Comparison of ENCODE assay signal across 15 cellular contexts in genomic region chr10:44352316-44353127, GRCh38. TPM values are rescaled to one million over a fixed set of nuclear protein-coding genes. Genes with fewer than 3 reads are reported as not detected.
DNase-seq lines count a peak whose midpoint lies in the region; ATAC-seq, FAIRE-seq and TF ChIP-seq lines count a peak whose summit lies in the region.
"Had no signal": no experiment of that assay in that cellular context is flagged by ENCODE, and none has a peak within 500 bp of the region (broad histone marks: within the 10 kb centered on the region; RNA-seq: fewer than 3 reads in every experiment).

No MANE protein-coding gene starts in this region.

- no peak overlapping the region for H3K23ac ChIP-seq in H1 (ENCODE audit: insufficient read length)

- no peak overlapping the region for H3K9ac ChIP-seq in H1 (replicated peaks in 1 of 4; ENCODE audit: extremely low read depth in 1 of 4, low read depth in 3 of 4, low read length in 3 of 4)

- TF ChIP-seq RAD21 in H1 (IDR thresholded peaks at IDR 0.05 in 1 of 2, conservative IDR thresholded peaks at IDR 0.05 in 1 of 2; ENCODE audit: low read depth in 2 of 2, low read length in 2 of 2), result no peak

- no peak for TF ChIP-seq EP300 in H1 (IDR thresholded peaks at IDR 0.05; ENCODE audit: borderline replicate concordance in 1 of 2, low read depth in 2 of 2, low read length in 2 of 2)

- H3K27me3 ChIP-seq in H1 (replicated peaks in 1 of 4; ENCODE audit: control insufficient read depth in 3 of 4, extremely low read depth in 1 of 4, insufficient read depth in 3 of 4, low read length in 3 of 4) (no peaks in the 10 kb centered on the region; a peak in 1 of 7 replicates), lung (ENCODE audit: control insufficient read depth, insufficient read depth) (no peaks in the 10 kb centered on the region), tibial artery (no peaks in the 10 kb centered on the region)
- H3K27me3 ChIP-seq: thyroid gland had no signal

- H3K4ac ChIP-seq in H1 (replicated peaks; ENCODE audit: insufficient read length, low read depth, low read length), result no peak overlapping the region

- peak overlapping the region; percentile 87; the same call in 1 of the 2 replicates for H2BK12ac ChIP-seq in H1 (ENCODE audit: low read depth, low read length)

- H3K27ac ChIP-seq in HEK293 (ENCODE audit: extremely low read depth, low read depth, low read length) (no peak overlapping the region), H1 (ENCODE audit: low read depth, low read length) (no peak overlapping the region), lung (ENCODE audit: low read depth in 1 of 2, low read length in 1 of 2) (no peak overlapping the region), tibial artery (no peak overlapping the region)
- H3K27ac ChIP-seq: thyroid gland had no signal

- H3K4me2 ChIP-seq in H1 (ENCODE audit: insufficient read depth in 1 of 2, low read depth in 2 of 2, low read length in 2 of 2), result no peak overlapping the region

- H2BK20ac ChIP-seq in H1 (ENCODE audit: low read length), result no peak overlapping the region

- TF ChIP-seq POLR2A in H1 (IDR thresholded peaks at IDR 0.05; ENCODE audit: control extremely low read depth in 1 of 2, low read depth in 2 of 2, low read length in 2 of 2), result no peak

- no peak overlapping the region for H2BK120ac ChIP-seq in H1 (replicated peaks; ENCODE audit: low read depth, low read length)

- DNase-seq in H1 (ENCODE audit: low read depth in 1 of 2, low spot score in 2 of 2) (no peak), lung (ENCODE audit: low spot score) (no peak), tibial artery (peak; percentile 28 to 51), HPDE6-E6E7 (ENCODE audit: extremely low spot score) (no peak), C1 segment of cervical spinal cord (lab: John Stamatoyannopoulos, UW) (no peak), NOMO-1 (lab: John Stamatoyannopoulos, UW; ENCODE audit: unreplicated experiment in 2 of 2) (no peak)
- DNase-seq: activated CD8-positive, alpha-beta memory T cell treated with anti-CD3 and anti-CD28 coated beads for 24 hours; immature natural killer cell; NCI-H1694; thyroid gland had no signal

- no peak overlapping the region; the same call in 1 of the 2 replicates for H2BK5ac ChIP-seq in H1 (ENCODE audit: low read depth, low read length)

- no peaks in the 10 kb centered on the region for H3K79me1 ChIP-seq in H1 (ENCODE audit: low read depth, low read length)

- no peak for FAIRE-seq in H1 (lab: Jason Lieb, UNC)

- POLR2A ChIA-PET in HEK293 (lab: Yijun Ruan, JAX), result no interaction called here
- POLR2A ChIA-PET in H1 (lab: Charles Lee; ENCODE audit: partially characterized antibody), result interaction anchor here (1.2 to 1.3 kb wide), 2 partner anchors 18 to 34 kb away, joined by 3 read pairs; no protein-coding TSS in a partner anchor

- no peaks in the 10 kb centered on the region for H3K79me2 ChIP-seq in H1 (ENCODE audit: control insufficient read depth in 1 of 2, insufficient read depth in 2 of 2, low read length in 2 of 2)

- no peaks in the 10 kb centered on the region for H3K23me2 ChIP-seq in H1 (ENCODE audit: low read depth, low read length)

- WGBS in H1 (ENCODE audit: extremely low coverage in 1 of 2, insufficient coverage in 1 of 2, insufficient read length in 1 of 2, insufficient replicate concordance in 2 of 2, low coverage in 1 of 2, low lambda C conversion rate in 2 of 2, missing lambda C conversion rate in 1 of 2), 2 experiments, result 93% methylated on average over 9 of the region's 11 CpGs; no CpG with 5 or more reads in 1 of the 2 experiments
- WGBS in lung, 2 donors, result 60 to 63% methylated on average over 11 of the region's 11 CpGs

- peak overlapping the region; percentile 70 for H3K14ac ChIP-seq in H1 (ENCODE audit: insufficient read length)

- CTCF ChIA-PET in HEK293 (lab: Yijun Ruan, JAX), result no interaction called here
- CTCF ChIA-PET in H1 (lab: Charles Lee; ENCODE audit: partially characterized antibody), result interaction anchor here (0.8 to 2.5 kb wide), 12 partner anchors 8 to 682 kb away, joined by 3 to 10 read pairs (median 3); partner anchors contain the start of gene CXCL12

- H4K5ac ChIP-seq in H1 (ENCODE audit: insufficient read length, low read depth, low read length), result no peak overlapping the region

- H4K8ac ChIP-seq in H1 (ENCODE audit: extremely low read depth, insufficient read depth, low read length), result 0 out of 2 replicates have a peak overlapping the region, but pooled peaks have one; percentile 70

- TF ChIP-seq CTCF in HEK293 (tag by site-specific recombination; IDR thresholded peaks at IDR 0.05), result no peak
- no peak for TF ChIP-seq CTCF in H1 (IDR thresholded peaks at IDR 0.05; ENCODE audit: control extremely low read depth in 1 of 3, insufficient read depth in 1 of 3, low read depth in 1 of 3, low read length in 3 of 3)
- TF ChIP-seq CTCF in lung (IDR thresholded peaks at IDR 0.05; ENCODE audit: control extremely low read depth, extremely low read depth), result no peak
- no peak for TF ChIP-seq CTCF in tibial artery (IDR thresholded peaks at IDR 0.05)

- intact Hi-C loops in tibial artery (cut with DNase I; ENCODE audit: low total_unique reads), result no loop called here

- H3K18ac ChIP-seq in H1 (ENCODE audit: extremely low read depth, low read length), result no peak overlapping the region

- H2AK5ac ChIP-seq in H1 (ENCODE audit: low read depth, low read length), result peak overlapping the region; percentile 40; the same call in 1 of the 2 replicates

- H3K36me3 ChIP-seq in HEK293 (ENCODE audit: control insufficient read depth in 2 of 2, insufficient read depth in 1 of 2, low read length in 2 of 2) (no peaks in the 10 kb centered on the region), H1 (ENCODE audit: control insufficient read depth in 2 of 4, insufficient read depth in 4 of 4, low read length in 3 of 4) (no peaks in the 10 kb centered on the region), lung (ENCODE audit: control insufficient read depth in 2 of 2, insufficient read depth in 2 of 2, low read length in 2 of 2) (no peaks in the 10 kb centered on the region), tibial artery (no peaks in the 10 kb centered on the region)
- H3K36me3 ChIP-seq: thyroid gland had no signal

- no peaks in the 10 kb centered on the region for H3K9me3 ChIP-seq in HEK293 (ENCODE audit: control insufficient read depth, insufficient read depth, low read depth, low read length)
- no peaks in the 10 kb centered on the region for H3K9me3 ChIP-seq in H1 (ENCODE audit: insufficient read depth in 2 of 2, low read depth in 1 of 2, low read length in 1 of 2)
- peaks cover 0 to 3% of the 10 kb centered on the region in 2 donors for H3K9me3 ChIP-seq in lung (ENCODE audit: control insufficient read depth in 2 of 2, insufficient read depth in 1 of 2, low read length in 1 of 2)
- no peaks in the 10 kb centered on the region for H3K9me3 ChIP-seq in tibial artery
- H3K9me3 ChIP-seq: Caco-2, thyroid gland had no signal

- H3K4me3 ChIP-seq in HEK293 (ENCODE audit: low read depth, low read length) (no peak overlapping the region), H1 (ENCODE audit: extremely low read depth in 1 of 4, insufficient read depth in 2 of 4, low read depth in 3 of 4, low read length in 4 of 4) (no peak overlapping the region), lung (no peak overlapping the region), tibial artery (no peak overlapping the region)
- H3K4me3 ChIP-seq: thyroid gland had no signal

- no peaks in the 10 kb centered on the region for H3K4me1 ChIP-seq in HEK293 (ENCODE audit: control insufficient read depth, insufficient read depth, low read length)
- H3K4me1 ChIP-seq in H1 (replicated peaks in 1 of 4; ENCODE audit: control insufficient read depth in 3 of 4, insufficient read depth in 4 of 4, low read length in 3 of 4), result peaks cover 0 to 16% (median 6%) of the 10 kb centered on the region in 4 experiments; a peak in 5 of 7 replicates
- H3K4me1 ChIP-seq in lung (ENCODE audit: control insufficient read depth in 2 of 2, insufficient read depth in 2 of 2, low read length in 2 of 2), result peaks cover 0 to 13% of the 10 kb centered on the region in 2 donors
- H3K4me1 ChIP-seq in tibial artery, result no peaks in the 10 kb centered on the region
- H3K4me1 ChIP-seq: Caco-2, thyroid gland had no signal

- H2AFZ ChIP-seq in H1 (ENCODE audit: low read length), result no peak overlapping the region

- H3K56ac ChIP-seq in H1 (replicated peaks; ENCODE audit: insufficient read length, low read depth, low read length), result no peak overlapping the region

- H4K20me1 ChIP-seq in H1 (replicated peaks in 1 of 2; ENCODE audit: control insufficient read depth in 1 of 2, insufficient read depth in 2 of 2, low read length in 2 of 2), result no peaks in the 10 kb centered on the region

- H2BK15ac ChIP-seq in H1 (ENCODE audit: low read length), result peak overlapping the region; percentile 31; the same call in 1 of the 2 replicates

- no peak overlapping the region for H4K91ac ChIP-seq in H1 (replicated peaks; ENCODE audit: insufficient read length, low read length)

- ATAC-seq in lung (ENCODE audit: insufficient read depth, low FRiP score) (peak; percentile 32), HG03520 (IDR thresholded peaks at IDR 0.05; ENCODE audit: unreplicated experiment) (no peak)

TF ChIP-seq in H1, 55 proteins besides CTCF, POLR2A, EP300 and RAD21 (continues in another document):
- TF ChIP-seq BCL11A (IDR thresholded peaks at IDR 0.05; ENCODE audit: low read depth in 2 of 2, low read length in 2 of 2) (no peak), SP2 (IDR thresholded peaks at IDR 0.05; ENCODE audit: low read length) (no peak), SIX5 (IDR thresholded peaks at IDR 0.05; ENCODE audit: low read depth, low read length) (no peak), RXRA (IDR thresholded peaks at IDR 0.05; ENCODE audit: insufficient read depth, low read depth, low read length) (no peak), FOSL1 (IDR thresholded peaks at IDR 0.05; ENCODE audit: insufficient read depth, low read depth, low read length) (no peak)
- TF ChIP-seq, protein P1, sequence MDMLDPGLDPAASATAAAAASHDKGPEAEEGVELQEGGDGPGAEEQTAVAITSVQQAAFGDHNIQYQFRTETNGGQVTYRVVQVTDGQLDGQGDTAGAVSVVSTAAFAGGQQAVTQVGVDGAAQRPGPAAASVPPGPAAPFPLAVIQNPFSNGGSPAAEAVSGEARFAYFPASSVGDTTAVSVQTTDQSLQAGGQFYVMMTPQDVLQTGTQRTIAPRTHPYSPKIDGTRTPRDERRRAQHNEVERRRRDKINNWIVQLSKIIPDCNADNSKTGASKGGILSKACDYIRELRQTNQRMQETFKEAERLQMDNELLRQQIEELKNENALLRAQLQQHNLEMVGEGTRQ (IDR thresholded peaks at IDR 0.05; ENCODE audit: low read length), result no peak

RNA-seq across cellular contexts. Expression of gene CXCL12, which starts 32.4 kb away (rescaled TPM):
- 48.0 and 51.4 TPM in 2 replicates for total RNA-seq in H1 (2021; fragmentation: NEBNext Ultra II Directional; extraction: Animal tissue kit (Norgen Biotek cat#: 25700))
- 53.8 and 79.9 TPM in 2 replicates for polyA plus RNA-seq in H1 (2011; rRNA removed)
- 46.6 TPM for polyA plus RNA-seq in H1 (2011; cell fraction: cytosol; rRNA removed)
- 67.1 TPM for polyA plus RNA-seq in H1 (2011; cell fraction: nucleus; rRNA removed)
- 33.5 to 42.8 TPM (median 37.2 TPM) in 4 replicates for polyA plus RNA-seq in H1 (2012, experiment 1 of 2)
- polyA plus RNA-seq in H1 (2012, experiment 2 of 2), result 30.6 TPM
- polyA plus RNA-seq in H1 (2013, experiment 1 of 2), result 68.4 TPM
- 78.8 TPM for polyA plus RNA-seq in H1 (2013, experiment 2 of 2)
- polyA minus RNA-seq in H1 (2011; rRNA and poly(A)+ RNA removed), result 21.6 and 32.5 TPM in 2 replicates
- polyA minus RNA-seq in H1 (2011; cell fraction: cytosol; rRNA and poly(A)+ RNA removed), result 25.7 TPM
- 36.3 TPM for polyA minus RNA-seq in H1 (2011; cell fraction: nucleus; rRNA and poly(A)+ RNA removed)
- 10 to 100 TPM; 72.1 to 91.4 TPM for total RNA-seq in lung
- 10 to 100 TPM; 23.7 to 31.5 TPM for polyA plus RNA-seq in lung
- total RNA-seq: HT1080; T-helper 1 cell treated with Interleukin-12 subunit alpha and Interleukin-12 subunit beta and Interleukin-4 antibody, amounts not matched to agents 30 ng/mL and 1 ng/mL, for 36 hours had no signal
- polyA plus RNA-seq: immature natural killer cell had no signal

Comparison
In these comparisons a context has a peak if more than half of its experiments do, and no peak if none do; other contexts are left out.
1. DNase-seq: peak in tibial artery (2 of 2); none in H1 (0 of 2), lung (single experiment), HPDE6-E6E7 (single experiment), C1 segment of cervical spinal cord (0 of 14) and NOMO-1 (0 of 2).